8 cellular contexts compared by ENCODE assay signal in genomic region chr4:78938868-78939666, GRCh38.
DNase-seq lines count a peak whose midpoint lies in the region; ATAC-seq lines count a peak whose summit lies in the region.

TSS of gene PAQR3 (minus strand) at chr4:78939438. CDS start at chr4:78939224, 214 bp downstream.

- peak; percentile 98 for ATAC-seq in GM19023 (IDR thresholded peaks at IDR 0.05; ENCODE audit: unreplicated experiment)
- peak; percentile 98 for ATAC-seq in HG03175 (IDR thresholded peaks at IDR 0.05; ENCODE audit: unreplicated experiment)

- DNase-seq in AG20443 (ENCODE audit: low spot score) (peak; percentile 99), NCI-H345 (lab: John Stamatoyannopoulos, UW) (peak; percentile 81), cerebellar nuclear complex (lab: John Stamatoyannopoulos, UW) (peak; percentile 4 to 15), kidney glomerular epithelial cell (lab: John Stamatoyannopoulos, UW) (peak; percentile 71)
- DNase-seq in activated CD4-positive, CD25-positive, alpha-beta regulatory T cell treated with anti-CD3 and anti-CD28 coated beads, Interleukin-2, amount 50 U/mL, for 72 hours = peak; percentile 89
- DNase-seq in stimulated activated CD4-positive, alpha-beta T cell treated with anti-CD3 and anti-CD28 coated beads, Interleukin-1b, Interleukin-23, amount 100 ng/mL, for 1 hour (ENCODE audit: low read depth in 2 of 2) = peak; percentile 60 to 80

Comparison
In these comparisons a context has a peak if more than half of its experiments do, and no peak if none do; other contexts are left out.
1. Peak in every context shown above with its lines: DNase-seq and ATAC-seq.
2. DNase-seq: peak in every context shown above with its lines; median percentile 99 in AG20443; 89 in activated CD4-positive, CD25-positive, alpha-beta regulatory T cell treated with anti-CD3 and anti-CD28 coated beads, Interleukin-2, amount 50 U/mL, for 72 hours; 81 in NCI-H345; 71 in kidney glomerular epithelial cell; 70 in stimulated activated CD4-positive, alpha-beta T cell treated with anti-CD3 and anti-CD28 coated beads, Interleukin-1b, Interleukin-23, amount 100 ng/mL, for 1 hour; 10 in cerebellar nuclear complex.